9 cellular contexts compared by ENCODE assay signal in the genomic region with DNA sequence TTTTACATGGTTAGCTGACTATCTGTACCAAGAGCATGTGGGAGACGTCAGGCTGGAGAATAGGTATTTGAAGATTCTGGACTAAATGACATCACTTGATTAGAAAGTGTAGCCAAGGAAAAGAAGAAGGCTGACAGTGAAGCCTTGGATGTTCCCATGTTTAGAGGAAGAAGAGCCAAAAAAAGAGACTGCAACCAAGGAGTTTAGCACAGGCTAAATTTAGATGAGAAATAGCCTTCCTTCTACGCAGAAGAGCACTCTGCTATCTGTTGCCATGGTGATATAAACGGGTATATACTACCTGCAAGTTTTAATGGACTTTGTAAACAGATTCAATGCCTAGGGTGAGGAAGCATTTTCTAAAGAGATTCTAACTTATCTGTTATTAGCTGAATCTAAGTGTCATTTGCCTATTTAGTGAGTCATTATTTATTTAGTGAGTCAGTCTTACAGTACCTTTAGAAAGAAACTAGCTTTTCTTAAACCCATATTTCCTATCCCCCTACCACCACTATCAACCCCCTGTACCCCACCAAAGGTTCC.
A peak's percentile ranks its signal among the peaks of the same experiment; 100 is the strongest.
DNase-seq lines count a peak whose midpoint lies in the region; FAIRE-seq and TF ChIP-seq lines count a peak whose summit lies in the region.
"Had no signal": no experiment of that assay in that cellular context is flagged by ENCODE, and none has a peak within 500 bp of the region (broad histone marks: within the 10 kb centered on the region; RNA-seq: fewer than 3 reads in every experiment).

No MANE protein-coding gene starts in this region.

- H3K27me3 Mint-ChIP-seq in immature natural killer cell (ENCODE audit: low read depth in 3 of 3): no peaks in the 10 kb centered on the region

- FAIRE-seq in GM12892 (lab: Jason Lieb, UNC): no peak

- H3K9me3 Mint-ChIP-seq in immature natural killer cell: no peaks in the 10 kb centered on the region

- no peak overlapping the region for H3K27ac Mint-ChIP-seq in immature natural killer cell

- peak; percentile 60 for DNase-seq in A172 (ENCODE audit: low spot score)
- peak; percentile 70 for DNase-seq in HT-29 (ENCODE audit: low spot score)
- peak; percentile 45 for DNase-seq in amniotic epithelial cell (ENCODE audit: low read depth)
- DNase-seq in iris pigment epithelial cell (ENCODE audit: low read depth): peak; percentile 57
- no peak for DNase-seq in effector CD4-positive, alpha-beta T cell
- no peak for DNase-seq in immature natural killer cell
- DNase-seq in occipital lobe (lab: John Stamatoyannopoulos, UW): no peak
- DNase-seq in GM12892 (ENCODE audit: insufficient read length): no peak
- DNase-seq: GF-D8 had no signal

- no peak overlapping the region for H3K4me3 Mint-ChIP-seq in immature natural killer cell

- peaks cover 18 to 21% of the 10 kb centered on the region in 2 donors for H3K4me1 Mint-ChIP-seq in immature natural killer cell

- TF ChIP-seq POLR2A in GM12892 (IDR thresholded peaks at IDR 0.05; ENCODE audit: low read depth, low read length): no peak

- H3K36me3 Mint-ChIP-seq in immature natural killer cell: peaks cover 0 to 4% (median 0%) of the 10 kb centered on the region in 3 donors

Comparison
In these comparisons a context has a peak if more than half of its experiments do, and no peak if none do; other contexts are left out.
1. DNase-seq: peak in A172 (single experiment), HT-29 (single experiment), amniotic epithelial cell (single experiment) and iris pigment epithelial cell (single experiment); none in effector CD4-positive, alpha-beta T cell (single experiment), immature natural killer cell (0 of 3), occipital lobe (single experiment) and GM12892 (single experiment).